Comparison of ENCODE assay signal across 8 cellular contexts in genomic region chr10:62803993-62804383, GRCh38. TPM values are rescaled to one million over a fixed set of nuclear protein-coding genes. Genes with fewer than 3 reads are reported as not detected.
DNase-seq lines count a peak whose midpoint lies in the region; ATAC-seq and TF ChIP-seq lines count a peak whose summit lies in the region.

No MANE protein-coding gene starts in this region.

- H3K4me3 Mint-ChIP-seq in IgD-negative memory B cell = peak overlapping the region; percentile 92 to 100 (median 98)
- H3K4me3 Mint-ChIP-seq in naive thymus-derived CD8-positive, alpha-beta T cell = peak overlapping the region; percentile 91 to 99 (median 96)

- H3K36me3 Mint-ChIP-seq in IgD-negative memory B cell = peaks cover 3% of the 10 kb centered on the region
- peaks cover 0 to 18% (median 0%) of the 10 kb centered on the region in 3 donors for H3K36me3 Mint-ChIP-seq in naive thymus-derived CD8-positive, alpha-beta T cell

- H3K9me3 ChIP-seq in colonic mucosa = no peaks in the 10 kb centered on the region

- POLR2A ChIA-PET in naive thymus-derived CD8-positive, alpha-beta T cell (lab: Charles Lee) = interaction anchor here (0.5 to 4.7 kb wide), 12 partner anchors 8 to 329 kb away, joined by 3 to 87 read pairs (median 6); partner anchors contain the start of genes EGR2 and NRBF2

- TF ChIP-seq CTCF in GM12865 (IDR thresholded peaks at IDR 0.05; ENCODE audit: insufficient read depth, low read depth, low read length, missing control alignments) (no peak), colonic mucosa (IDR thresholded peaks at IDR 0.05) (no peak)

- DNase-seq in GM12865 (ENCODE audit: low read depth) = no peak
- DNase-seq in colonic mucosa = no peak
- no peak for DNase-seq in naive thymus-derived CD8-positive, alpha-beta T cell
- no peak for DNase-seq in SW 1271 (lab: John Stamatoyannopoulos, UW)
- no peak for DNase-seq in NCI-H2227 treated with DMSO at 0.1 percent for 48 hours (lab: John Stamatoyannopoulos, UW)
- DNase-seq in hypothalamus (lab: John Stamatoyannopoulos, UW) = no peak

- peaks cover 21 to 40% (median 28%) of the 10 kb centered on the region in 3 donors for H3K4me1 Mint-ChIP-seq in IgD-negative memory B cell
- H3K4me1 Mint-ChIP-seq in naive thymus-derived CD8-positive, alpha-beta T cell = peaks cover 17 to 41% (median 40%) of the 10 kb centered on the region in 4 donors

- H3K4me1 ChIP-seq in colonic mucosa = peaks cover 13% of the 10 kb centered on the region

- ATAC-seq in naive thymus-derived CD8-positive, alpha-beta T cell = no peak
- no peak for ATAC-seq in HG02798 (IDR thresholded peaks at IDR 0.05; ENCODE audit: poor library complexity, unreplicated experiment)

- no peaks in the 10 kb centered on the region for H3K27me3 ChIP-seq in colonic mucosa

- no peaks in the 10 kb centered on the region for H3K9me3 Mint-ChIP-seq in IgD-negative memory B cell
- no peaks in the 10 kb centered on the region for H3K9me3 Mint-ChIP-seq in naive thymus-derived CD8-positive, alpha-beta T cell

- intact Hi-C loops in colonic mucosa (cut with DNase I) = loop anchor here (5.0 kb wide), 1 partner anchor 192 kb away; no protein-coding TSS in a partner anchor

- H3K27me3 Mint-ChIP-seq in IgD-negative memory B cell = no peaks in the 10 kb centered on the region
- H3K27me3 Mint-ChIP-seq in naive thymus-derived CD8-positive, alpha-beta T cell = peaks cover 0 to 7% (median 0%) of the 10 kb centered on the region in 5 donors

- peak overlapping the region; percentile 95 to 100 (median 99) for H3K27ac Mint-ChIP-seq in IgD-negative memory B cell
- H3K27ac Mint-ChIP-seq in naive thymus-derived CD8-positive, alpha-beta T cell = peak overlapping the region; percentile 96 to 100 (median 98)

- H3K27ac ChIP-seq in colonic mucosa = peak overlapping the region; percentile 88

- H3K4me3 ChIP-seq in GM12865 (ENCODE audit: low read depth, low read length) (peak overlapping the region; percentile 83), colonic mucosa (peak overlapping the region; percentile 95)

- H3K36me3 ChIP-seq in colonic mucosa = no peaks in the 10 kb centered on the region

- peak overlapping the region; percentile 54 to 63 for H3K9ac ChIP-seq in colonic mucosa (ENCODE audit: low read depth in 2 of 2, low read length in 2 of 2)

RNA-seq across cellular contexts. Expression of gene ADO, which starts 0.5 kb away (rescaled TPM):
- polyA plus RNA-seq in IgD-negative memory B cell = 3.4 TPM
- 10 to 100 TPM; 13.5 to 15.5 TPM for total RNA-seq in colonic mucosa
- 10 to 100 TPM; 15.5 to 15.6 TPM for total RNA-seq in naive thymus-derived CD8-positive, alpha-beta T cell
- polyA plus RNA-seq in naive thymus-derived CD8-positive, alpha-beta T cell = 1 to 10 TPM; 1.7 to 3.2 (median 3.2) TPM

RNA-seq across cellular contexts. Expression of gene EGR2, which starts 12.2 kb away (rescaled TPM):
- polyA plus RNA-seq in IgD-negative memory B cell = 2.6 TPM
- 1 to 10 TPM in 1 of 2 donors, under 1 TPM in 1; 0.20 to 8.2 TPM for total RNA-seq in colonic mucosa
- total RNA-seq in naive thymus-derived CD8-positive, alpha-beta T cell = 1 to 10 TPM; 1.1 to 1.2 TPM
- polyA plus RNA-seq in naive thymus-derived CD8-positive, alpha-beta T cell = under 1 TPM; 0.07 to 0.28 (median 0.10) TPM
